Comparison of ENCODE assay signal across 9 cellular contexts in genomic region chr17:40530988-40531971, GRCh38. TPM values are rescaled to one million over a fixed set of nuclear protein-coding genes. Genes with fewer than 3 reads are reported as not detected.
DNase-seq lines count a peak whose midpoint lies in the region; ATAC-seq and TF ChIP-seq lines count a peak whose summit lies in the region.
"Had no signal": no experiment of that assay in that cellular context is flagged by ENCODE, and none has a peak within 500 bp of the region (broad histone marks: within the 10 kb centered on the region; RNA-seq: fewer than 3 reads in every experiment).

No MANE protein-coding gene starts in this region.

- no peak for ATAC-seq in GM18505 (IDR thresholded peaks at IDR 0.05; ENCODE audit: unreplicated experiment)
- ATAC-seq in GM18909 (IDR thresholded peaks at IDR 0.05; ENCODE audit: poor library complexity, unreplicated experiment), result no peak
- no peak for ATAC-seq in GM19463 (IDR thresholded peaks at IDR 0.05; ENCODE audit: unreplicated experiment)
- no peak for ATAC-seq in omental fat pad (ENCODE audit: low FRiP score)

- intact Hi-C loops in prostate gland (cut with DNase I), result loop anchor here (5.0 kb wide), 3 partner anchors 54 to 169 kb away; partner anchors contain the start of genes GJD3 and IGFBP4

- TF ChIP-seq CTCF in coronary artery (IDR thresholded peaks at IDR 0.05), result no peak
- TF ChIP-seq CTCF in prostate gland (IDR thresholded peaks at IDR 0.05), result no peak
- TF ChIP-seq CTCF in omental fat pad (IDR thresholded peaks at IDR 0.05), result no peak

- H3K27me3 ChIP-seq in prostate gland (replicated peaks; ENCODE audit: insufficient read depth), result no peaks in the 10 kb centered on the region

- H3K4me3 ChIP-seq in coronary artery (no peak overlapping the region), prostate gland (no peak overlapping the region)

- 88% methylated on average over 15 of the region's 15 CpGs for WGBS in prostate gland

- H3K9me3 ChIP-seq in prostate gland, result no peaks in the 10 kb centered on the region

- H3K27ac ChIP-seq in coronary artery, result peak overlapping the region in 1 of 2 donors; percentile 73
- H3K27ac ChIP-seq in prostate gland, result no peak overlapping the region

- peak; percentile 92 for DNase-seq in activated CD4-positive, alpha-beta T cell treated with anti-CD3 and anti-CD28 coated beads for 48 hours
- DNase-seq in coronary artery (ENCODE audit: low spot score) (peak; percentile 54), prostate gland (ENCODE audit: low spot score) (no peak), omental fat pad (ENCODE audit: low spot score) (no peak)
- DNase-seq in stimulated activated CD4-positive, alpha-beta T cell treated with anti-CD3 and anti-CD28 coated beads, TNF-alpha, amount 100 ng/mL, for 1 hour (ENCODE audit: low read depth in 3 of 3, low spot score in 1 of 3), result peak in 2 of 3 donors; percentile 42 to 85

- TF ChIP-seq POLR2A in GM18505 (IDR thresholded peaks at IDR 0.05; ENCODE audit: borderline replicate concordance, extremely low read depth, insufficient read depth, insufficient read length) (peak; percentile 23), prostate gland (IDR thresholded peaks at IDR 0.05) (no peak)

- no peaks in the 10 kb centered on the region for H3K36me3 ChIP-seq in prostate gland

- H3K4me1 ChIP-seq in prostate gland (replicated peaks), result peaks cover 7% of the 10 kb centered on the region

RNA-seq across cellular contexts. Expression of gene TNS4, which starts 29.9 kb away (rescaled TPM):
- total RNA-seq in prostate gland (10 to 100 TPM; 51.3 to 56.1 TPM), omental fat pad (1 to 10 TPM in 2 of 4 donors, not detected in 2; 1.8 to 2.1 TPM)
- total RNA-seq: G401 had no signal

RNA-seq across cellular contexts. Expression of gene CCR7, which starts 34.0 kb away (rescaled TPM):
- total RNA-seq in prostate gland (under 1 TPM in 1 of 2 donors, not detected in 1; 0.40 TPM), omental fat pad (1 to 10 TPM in 1 of 4 donors, under 1 TPM in 1, not detected in 2; 0.37 to 1.9 TPM)
- total RNA-seq: G401 had no signal

Comparison
In these comparisons a context has a peak if more than half of its experiments do, and no peak if none do; other contexts are left out.
1. DNase-seq: peak in activated CD4-positive, alpha-beta T cell treated with anti-CD3 and anti-CD28 coated beads for 48 hours (single experiment), coronary artery (single experiment) and stimulated activated CD4-positive, alpha-beta T cell treated with anti-CD3 and anti-CD28 coated beads, TNF-alpha, amount 100 ng/mL, for 1 hour (2 of 3); none in prostate gland (single experiment) and omental fat pad (single experiment).
2. RNA of gene TNS4, which starts 29.9 kb away (total RNA-seq): 51.3 to 56.1 TPM in prostate gland; 1.8 to 2.1 TPM in omental fat pad; every median in the first group is over 10 times any median in the second.